8 cellular contexts compared by ENCODE assay signal in genomic region chr6:29748391-29749352, GRCh38. TPM values are rescaled to one million over a fixed set of nuclear protein-coding genes. Genes with fewer than 3 reads are reported as not detected.
DNase-seq lines count a peak whose midpoint lies in the region; ATAC-seq and TF ChIP-seq lines count a peak whose summit lies in the region.

No MANE protein-coding gene starts in this region.

- H2BK5ac ChIP-seq in IMR-90 (ENCODE audit: low read depth, low read length, poor library complexity, severe bottlenecking), result no peak overlapping the region

- peak overlapping the region in 1 of 2 experiments; percentile 46; a peak in 1 of 4 replicates for H4K8ac ChIP-seq in IMR-90 (ENCODE audit: low read depth in 2 of 2, low read length in 2 of 2)

- H3K9ac ChIP-seq in IMR-90 (ENCODE audit: low read depth, low read length), result peak overlapping the region; percentile 40
- peak overlapping the region; percentile 84 for H3K9ac ChIP-seq in adipocyte (ENCODE audit: low read length)

- H3K56ac ChIP-seq in IMR-90 (ENCODE audit: extremely low read depth, insufficient read depth, low read length), result no peak overlapping the region

- TF ChIP-seq POLR2A in IMR-90 (IDR thresholded peaks at IDR 0.05; ENCODE audit: low read depth, low read length), result no peak

- POLR2A ChIA-PET in IMR-90 (lab: Charles Lee; ENCODE audit: unreplicated experiment), result no interaction called here

- H3K4me2 ChIP-seq in IMR-90 (ENCODE audit: low read depth, low read length), result peak overlapping the region; percentile 78

- peaks cover 97% of the 10 kb centered on the region for H3K27me3 Mint-ChIP-seq in progenitor cell of endocrine pancreas

- H3K4me3 ChIP-seq in IMR-90 (ENCODE audit: insufficient read depth, low read depth, low read length), result peak overlapping the region; percentile 66
- peak overlapping the region; percentile 88 for H3K4me3 ChIP-seq in adipocyte (ENCODE audit: low read length)
- peak overlapping the region; percentile 75 for H3K4me3 ChIP-seq in upper lobe of right lung

- no peaks in the 10 kb centered on the region for H3K9me1 ChIP-seq in IMR-90 (ENCODE audit: insufficient read depth, low read length)

- no peak overlapping the region for H4K91ac ChIP-seq in IMR-90 (ENCODE audit: insufficient read depth, low read depth, low read length)

- H3K23ac ChIP-seq in IMR-90 (ENCODE audit: low read depth, low read length), result no peak overlapping the region

- H4K5ac ChIP-seq in IMR-90 (ENCODE audit: low read depth, low read length), result no peak overlapping the region

- H3K36me3 ChIP-seq in IMR-90 (ENCODE audit: control insufficient read depth, insufficient read depth, low read length) (peaks cover 2% of the 10 kb centered on the region; the same call in 1 of the 2 replicates), adipocyte (ENCODE audit: control insufficient read depth, insufficient read depth, low read length, severe bottlenecking) (no peaks in the 10 kb centered on the region), upper lobe of right lung (no peaks in the 10 kb centered on the region)

- in situ Hi-C loops in IMR-90 (cut with MboI; ENCODE audit: low sequenced_read_pairs), result loop anchor here (25.0 kb wide), 1 partner anchor 264 kb away; no protein-coding TSS in a partner anchor

- no peak overlapping the region for H2AK5ac ChIP-seq in IMR-90 (ENCODE audit: low read depth, low read length)

- no peak overlapping the region for H3K27ac Mint-ChIP-seq in progenitor cell of endocrine pancreas

- peak overlapping the region; percentile 75 for H3K4me3 Mint-ChIP-seq in progenitor cell of endocrine pancreas (ENCODE audit: low read depth)

- DNase-seq in DMS153 treated with DMSO at 0.1 percent for 48 hours (lab: John Stamatoyannopoulos, UW; ENCODE audit: unreplicated experiment) (peak; percentile 56), IMR-90 (peak; percentile 59), SW480 (ENCODE audit: low spot score) (peak; percentile 85), adipocyte (ENCODE audit: low read depth) (peak; percentile 96), left cardiac atrium (peak; percentile 96), progenitor cell of endocrine pancreas (ENCODE audit: low spot score, unreplicated experiment) (peak; percentile 80), upper lobe of right lung (peak; percentile 94)

- H3K4me1 ChIP-seq in IMR-90 (ENCODE audit: control insufficient read depth, insufficient read depth, low read length), result peaks cover 2% of the 10 kb centered on the region; the same call in 1 of the 2 replicates
- H3K4me1 ChIP-seq in adipocyte (ENCODE audit: control insufficient read depth, insufficient read depth, low read length), result peaks cover 5% of the 10 kb centered on the region
- H3K4me1 ChIP-seq in upper lobe of right lung, result peaks cover 31% of the 10 kb centered on the region

- intact Hi-C loops in IMR-90 (cut with micrococcal nuclease) (no loop called here), left cardiac atrium (cut with DNase I) (no loop called here), upper lobe of right lung (cut with DNase I) (no loop called here)

- no TSS peak for BruUV-seq in IMR-90 (replicated peaks; lab: Mats Ljungman, UMichigan)

- no peaks in the 10 kb centered on the region for H3K9me3 ChIP-seq in IMR-90 (ENCODE audit: control insufficient read depth, insufficient read depth, low read length)
- H3K9me3 ChIP-seq in adipocyte (ENCODE audit: control insufficient read depth, low read length), result no peaks in the 10 kb centered on the region
- no peaks in the 10 kb centered on the region for H3K9me3 ChIP-seq in upper lobe of right lung

- TF ChIP-seq RAD21 in IMR-90 (IDR thresholded peaks at IDR 0.05; ENCODE audit: low read length), result no peak

- no peak overlapping the region for H2BK15ac ChIP-seq in IMR-90 (ENCODE audit: low read depth, low read length)

- no peaks in the 10 kb centered on the region for H3K36me3 Mint-ChIP-seq in progenitor cell of endocrine pancreas (ENCODE audit: insufficient read depth)

- H2AK9ac ChIP-seq in IMR-90 (replicated peaks; ENCODE audit: low read depth, low read length, poor library complexity), result peak overlapping the region; percentile 61

- peaks cover 5% of the 10 kb centered on the region in 2 experiments; a peak in 1 of 4 replicates for H3K79me1 ChIP-seq in IMR-90 (ENCODE audit: low read depth in 1 of 2, low read length in 2 of 2)

- H2BK120ac ChIP-seq in IMR-90 (ENCODE audit: low read depth, low read length), result no peak overlapping the region

- no peaks in the 10 kb centered on the region for H4K20me1 ChIP-seq in IMR-90 (ENCODE audit: insufficient read depth, low read length)

- peaks cover 8% of the 10 kb centered on the region for H3K4me1 Mint-ChIP-seq in progenitor cell of endocrine pancreas (ENCODE audit: low read depth)

- TF ChIP-seq CTCF in IMR-90 (conservative IDR thresholded peaks at IDR 0.05; ENCODE audit: low read depth, low read length) (no peak), progenitor cell of endocrine pancreas (IDR thresholded peaks at IDR 0.05; ENCODE audit: unreplicated experiment) (no peak), upper lobe of right lung (IDR thresholded peaks at IDR 0.05) (no peak)

- 2% methylated on average over 22 of the region's 65 CpGs; no CpG with 5 or more reads in 1 of the 2 experiments for WGBS in IMR-90 (ENCODE audit: extremely low coverage in 2 of 2, insufficient read length in 1 of 2), 2 experiments

- dilution Hi-C loops in IMR-90 (cut with HindIII; ENCODE audit: low sequenced_read_pairs, unreplicated experiment), result no loop called here

- H3K14ac ChIP-seq in IMR-90 (replicated peaks; ENCODE audit: low read depth, low read length), result peak overlapping the region; percentile 80; the same call in 1 of the 2 replicates

- H3K27me3 ChIP-seq in IMR-90 (ENCODE audit: control insufficient read depth, insufficient read depth, low read length) (no peaks in the 10 kb centered on the region; the same call in 1 of the 2 replicates), adipocyte (replicated peaks; ENCODE audit: control insufficient read depth, insufficient read depth, low read length) (no peaks in the 10 kb centered on the region), upper lobe of right lung (no peaks in the 10 kb centered on the region)

- no peaks in the 10 kb centered on the region for H3K9me3 Mint-ChIP-seq in progenitor cell of endocrine pancreas (ENCODE audit: low read depth)

- no peak overlapping the region for H3K4ac ChIP-seq in IMR-90 (ENCODE audit: low read depth, low read length)

- CTCF ChIA-PET in IMR-90 (lab: Yijun Ruan, JAX), result interaction anchor here (0.7 to 1.0 kb wide), 2 partner anchors 10 to 52 kb away, joined by 5 read pairs; no protein-coding TSS in a partner anchor

- H3K27ac ChIP-seq in IMR-90 (ENCODE audit: insufficient read depth, low read length) (no peak overlapping the region; the same call in 1 of the 2 replicates), upper lobe of right lung (peak overlapping the region; percentile 63)

- H3K18ac ChIP-seq in IMR-90 (ENCODE audit: low read depth, low read length), result no peak overlapping the region

- ATAC-seq in GM21447 (IDR thresholded peaks at IDR 0.05; ENCODE audit: unreplicated experiment) (peak; percentile 71), IMR-90 (ENCODE audit: low read depth) (peak; percentile 76), left cardiac atrium (peak; percentile 90 to 91), upper lobe of right lung (peak; percentile 89)

- H2AFZ ChIP-seq in IMR-90 (replicated peaks; ENCODE audit: low read length, poor library complexity), result peak overlapping the region; percentile 88

- H2BK20ac ChIP-seq in IMR-90 (ENCODE audit: low read depth, low read length), result no peak overlapping the region

TF ChIP-seq in IMR-90, 13 proteins besides CTCF, POLR2A, EP300 and RAD21:
- TF ChIP-seq USF2 (IDR thresholded peaks at IDR 0.05; ENCODE audit: low read depth, low read length) (peak; percentile 39; the same call in 1 of the 2 replicates), CEBPB (IDR thresholded peaks at IDR 0.05; ENCODE audit: low read depth, low read length) (no peak)

RNA-seq across cellular contexts. Expression of gene HLA-F, which starts 25.4 kb away (rescaled TPM):
- total RNA-seq in IMR-90 (2012; rRNA removed) (not detected in 2 replicates), left cardiac atrium (10 to 100 TPM; 41.8 to 51.6 TPM), progenitor cell of endocrine pancreas (1.1 TPM in 1 of 2 replicates, not detected in the other), upper lobe of right lung (157 TPM)
- polyA plus RNA-seq in IMR-90 (2012; rRNA removed), result not detected in 2 replicates
- 0.14 TPM in 1 of 2 replicates, not detected in the other for polyA plus RNA-seq in IMR-90 (2012; cell fraction: cytosol; rRNA removed)
- polyA plus RNA-seq in IMR-90 (2012; cell fraction: nucleus; rRNA removed; ENCODE audit: low replicate concordance), result 0.29 and 0.47 TPM in 2 replicates

Comparison
In these comparisons a context has a peak if more than half of its experiments do, and no peak if none do; other contexts are left out.
1. RNA of gene HLA-F, which starts 25.4 kb away (total RNA-seq): 157 TPM in upper lobe of right lung (single experiment) and 41.8 to 51.6 TPM in left cardiac atrium; 1.1 TPM in progenitor cell of endocrine pancreas and not detected in IMR-90; every median in the first group is over 10 times any median in the second.
2. Peak in every context shown above with its lines, with median percentiles within 50 percentile points of each other: DNase-seq, ATAC-seq and H3K4me3 ChIP-seq.